In genomic region chr7:32161708-32162107, GRCh38 we compare ENCODE assay signal across 19 cellular contexts.
A peak's percentile ranks its signal among the peaks of the same experiment; 100 is the strongest.
DNase-seq lines count a peak whose midpoint lies in the region; ATAC-seq and TF ChIP-seq lines count a peak whose summit lies in the region.
"Had no signal": no experiment of that assay in that cellular context is flagged by ENCODE, and none has a peak within 500 bp of the region (broad histone marks: within the 10 kb centered on the region; RNA-seq: fewer than 3 reads in every experiment).

No MANE protein-coding gene starts in this region.

- no peak overlapping the region for H4K12ac ChIP-seq in trophoblast cell (ENCODE audit: low read depth, low read length)

- no peak overlapping the region for H2BK120ac ChIP-seq in trophoblast cell (ENCODE audit: insufficient read depth, low read length, poor library complexity)

- WGBS in trophoblast cell (ENCODE audit: extremely low coverage, insufficient coverage, insufficient read length), result no CpG with 5 or more reads among the region's 2 CpGs

- no peak overlapping the region for H3K27ac ChIP-seq in trophoblast cell (ENCODE audit: low read depth, low read length)
- H3K27ac ChIP-seq: parathyroid adenoma, PC-9 had no signal

- no peak overlapping the region for H3K4me3 ChIP-seq in trophoblast cell (ENCODE audit: low read depth, low read length)
- H3K4me3 ChIP-seq: K562, PC-9 had no signal

- peaks cover 2% of the 10 kb centered on the region for H3K9me3 ChIP-seq in trophoblast cell (ENCODE audit: insufficient read depth, low read depth, low read length)

- no peaks in the 10 kb centered on the region for H3K27me3 ChIP-seq in trophoblast cell (ENCODE audit: insufficient read depth, low read length)

- H3K4me2 ChIP-seq in trophoblast cell (ENCODE audit: low read length), result no peak overlapping the region
- H3K4me2 ChIP-seq: PC-9 had no signal

- no peak overlapping the region for H3K9ac ChIP-seq in trophoblast cell (ENCODE audit: low read length)
- H3K9ac ChIP-seq: parathyroid adenoma had no signal

- H3K14ac ChIP-seq in trophoblast cell (ENCODE audit: low read length), result no peak overlapping the region

- H3K4me1 ChIP-seq in trophoblast cell (ENCODE audit: control insufficient read depth in 1 of 2, insufficient read depth in 2 of 2, low read length in 2 of 2), result peaks cover 5 to 7% of the 10 kb centered on the region in 2 experiments
- H3K4me1 ChIP-seq: parathyroid adenoma had no signal

- H2BK12ac ChIP-seq in trophoblast cell (ENCODE audit: low read length), result no peak overlapping the region

- H2AK5ac ChIP-seq in trophoblast cell (ENCODE audit: low read length), result no peak overlapping the region

- DNase-seq in AG20443 (ENCODE audit: low spot score), result peak; percentile 65
- DNase-seq in LoVo (ENCODE audit: low spot score), result peak; percentile 22
- peak; percentile 55 for DNase-seq in dedifferentiated amniotic fluid mesenchymal stem cell (ENCODE audit: extremely low spot score)
- DNase-seq in omental fat pad (ENCODE audit: low spot score), result no peak
- no peak for DNase-seq in activated CD4-positive, alpha-beta T cell treated with anti-CD3 and anti-CD28 coated beads for 4 hours
- no peak for DNase-seq in SIG-M5 treated with dmso at 0.1 percent for 504 hours (lab: John Stamatoyannopoulos, UW; ENCODE audit: unreplicated experiment)
- no peak for DNase-seq in trophoblast cell
- DNase-seq: activated naive CD8-positive, alpha-beta T cell treated with anti-CD3 and anti-CD28 coated beads for 36 hours; CD4-positive, CD25-positive, alpha-beta regulatory T cell; GF-D8; midbrain; NCI-H1436 treated with DMSO at 0.1 percent for 48 hours; NCI-H510A treated with DMSO at 0.1 percent for 48 hours; PC-9; T-cell had no signal

- no peak overlapping the region for H2AFZ ChIP-seq in trophoblast cell (ENCODE audit: insufficient read depth, low read length, poor library complexity)
- H2AFZ ChIP-seq: parathyroid adenoma, PC-9 had no signal

- no peaks in the 10 kb centered on the region for H3K79me1 ChIP-seq in trophoblast cell (ENCODE audit: low read length)

- H3K23ac ChIP-seq in trophoblast cell (ENCODE audit: low read length), result no peak overlapping the region

- H4K91ac ChIP-seq in trophoblast cell (ENCODE audit: low read depth, low read length), result no peak overlapping the region

- H4K8ac ChIP-seq in trophoblast cell (ENCODE audit: low read depth, low read length), result no peak overlapping the region

- H3K18ac ChIP-seq in trophoblast cell (ENCODE audit: low read length), result no peak overlapping the region

- no peaks in the 10 kb centered on the region for H3K79me2 ChIP-seq in trophoblast cell (ENCODE audit: control insufficient read depth, insufficient read depth, low read length, poor library complexity)
- H3K79me2 ChIP-seq: parathyroid adenoma had no signal

- ATAC-seq in omental fat pad (ENCODE audit: low FRiP score) (peak; percentile 39), GM18502 (IDR thresholded peaks at IDR 0.05; ENCODE audit: poor library complexity, unreplicated experiment) (no peak)
- ATAC-seq: activated CD4-positive, CD25-positive, alpha-beta regulatory T cell treated with anti-CD3 and anti-CD28 coated beads, Interleukin-2, amount 50 U/mL, for 24 hours; K562; T-cell had no signal

- H3K36me3 ChIP-seq in trophoblast cell (ENCODE audit: control insufficient read depth in 1 of 2, insufficient read depth in 2 of 2, low read length in 2 of 2), result no peaks in the 10 kb centered on the region

- H3K4ac ChIP-seq in trophoblast cell (ENCODE audit: low read depth, low read length), result no peak overlapping the region

- no peak for TF ChIP-seq CTCF in omental fat pad (IDR thresholded peaks at IDR 0.05)

- H2BK5ac ChIP-seq in trophoblast cell (ENCODE audit: low read depth, low read length, poor library complexity), result no peak overlapping the region

Comparison
In these comparisons a context has a peak if more than half of its experiments do, and no peak if none do; other contexts are left out.
1. DNase-seq: peak in AG20443 (single experiment), LoVo (single experiment) and dedifferentiated amniotic fluid mesenchymal stem cell (single experiment); none in omental fat pad (single experiment), activated CD4-positive, alpha-beta T cell treated with anti-CD3 and anti-CD28 coated beads for 4 hours (0 of 2), SIG-M5 treated with dmso at 0.1 percent for 504 hours (single experiment) and trophoblast cell (0 of 2).